ENCODE assay signal across 8 cellular contexts in genomic region chr1:165143437-165144065, GRCh38.
DNase-seq lines count a peak whose midpoint lies in the region; ATAC-seq and TF ChIP-seq lines count a peak whose summit lies in the region.

No MANE protein-coding gene starts in this region.

- no peaks in the 10 kb centered on the region for H3K4me1 Mint-ChIP-seq in effector memory CD8-positive, alpha-beta T cell (ENCODE audit: low read depth in 2 of 2)

- H3K27ac Mint-ChIP-seq in effector memory CD8-positive, alpha-beta T cell = no peak overlapping the region

- TF ChIP-seq CTCF in AG04449 (IDR thresholded peaks at IDR 0.05; ENCODE audit: insufficient read depth, low read length, missing control alignments) (peak; percentile 38), GM12865 (IDR thresholded peaks at IDR 0.05; ENCODE audit: insufficient read depth, low read depth, low read length, missing control alignments) (peak; percentile 66)

- no peaks in the 10 kb centered on the region for H3K9me3 Mint-ChIP-seq in effector memory CD8-positive, alpha-beta T cell

- no peak for DNase-seq in AG04449 (ENCODE audit: low read depth, low spot score)
- DNase-seq in GM12865 (ENCODE audit: low read depth) = peak; percentile 26
- peak; percentile 50 for DNase-seq in RPMI8226
- peak; percentile 20 to 62 for DNase-seq in erythroblast (lab: John Stamatoyannopoulos, UW)
- peak; percentile 8 to 16 for DNase-seq in stimulated activated CD8-positive, alpha-beta memory T cell treated with anti-CD3 and anti-CD28 coated beads, Interleukin-2, amount 100 ng/mL, for 48 hours (ENCODE audit: low read depth in 2 of 2)
- DNase-seq in T1000 (lab: John Stamatoyannopoulos, UW) = no peak
- DNase-seq in effector memory CD8-positive, alpha-beta T cell = no peak

- H3K36me3 Mint-ChIP-seq in effector memory CD8-positive, alpha-beta T cell (ENCODE audit: insufficient read depth) = no peaks in the 10 kb centered on the region

- H3K4me3 ChIP-seq in AG04449 (ENCODE audit: low read depth, low read length) = no peak overlapping the region
- no peak overlapping the region for H3K4me3 ChIP-seq in GM12865 (ENCODE audit: low read depth, low read length)

- no peak for TF ChIP-seq POLR2A in erythroblast (IDR thresholded peaks at IDR 0.05; ENCODE audit: low read length)

- CTCF ChIA-PET in AG04449 (lab: Yijun Ruan, JAX) = interaction anchor here (1.0 kb wide), 1 partner anchor 24 kb away, joined by 3 read pairs; no protein-coding TSS in a partner anchor

- no peak overlapping the region for H3K4me3 Mint-ChIP-seq in effector memory CD8-positive, alpha-beta T cell

- POLR2A ChIA-PET in AG04449 (lab: Yijun Ruan, JAX) = no interaction called here

- ATAC-seq in effector memory CD8-positive, alpha-beta T cell (replicated peaks) = no peak
- ATAC-seq in GM18868 (IDR thresholded peaks at IDR 0.05; ENCODE audit: unreplicated experiment) = no peak

- peaks cover 0 to 7% of the 10 kb centered on the region in 2 donors for H3K27me3 Mint-ChIP-seq in effector memory CD8-positive, alpha-beta T cell

Comparison
In these comparisons a context has a peak if more than half of its experiments do, and no peak if none do; other contexts are left out.
1. DNase-seq: peak in GM12865 (single experiment), RPMI8226 (single experiment), erythroblast (2 of 2) and stimulated activated CD8-positive, alpha-beta memory T cell treated with anti-CD3 and anti-CD28 coated beads, Interleukin-2, amount 100 ng/mL, for 48 hours (2 of 2); none in AG04449 (single experiment), T1000 (single experiment) and effector memory CD8-positive, alpha-beta T cell (0 of 3).